In the genomic region with DNA sequence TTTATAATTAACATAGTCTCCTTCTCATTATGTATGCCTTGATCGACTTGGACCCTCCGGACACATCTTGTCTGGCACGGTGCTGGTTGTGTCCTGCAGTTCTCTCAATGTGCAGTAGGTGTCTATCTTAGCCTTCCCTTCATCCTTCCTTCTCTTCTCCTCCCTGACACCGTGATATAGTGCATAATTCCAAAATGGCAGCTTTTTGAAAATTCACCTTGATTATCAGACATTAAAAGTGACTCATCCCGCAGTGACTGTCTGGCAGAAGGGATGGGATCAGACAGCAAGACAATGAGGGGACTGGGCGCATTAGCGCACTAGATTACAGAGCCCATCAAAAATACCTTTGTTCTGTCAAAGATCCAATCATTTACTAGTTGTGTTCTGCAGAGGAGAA, we compare ENCODE assay signal across 8 cellular contexts.
DNase-seq lines count a peak whose midpoint lies in the region; ATAC-seq and TF ChIP-seq lines count a peak whose summit lies in the region.

No MANE protein-coding gene starts in this region.

- H3K4me1 ChIP-seq in DND-41 (ENCODE audit: insufficient read depth, low read length) (no peaks in the 10 kb centered on the region), PC-3 (ENCODE audit: insufficient read depth, low read length) (peaks cover 2% of the 10 kb centered on the region; the same call in 1 of the 2 replicates), neural progenitor cell (peaks cover 20% of the 10 kb centered on the region)

- no peak overlapping the region for H3K27ac Mint-ChIP-seq in neural progenitor cell

- no peak overlapping the region for H2AFZ ChIP-seq in DND-41 (ENCODE audit: low read depth, low read length)
- H2AFZ ChIP-seq in PC-3 (ENCODE audit: low read length): peak overlapping the region; percentile 80
- no peak overlapping the region for H2AFZ ChIP-seq in neural progenitor cell (replicated peaks)

- intact Hi-C loops in PC-3 (cut with micrococcal nuclease): loop anchor here (1.0 kb wide), 1 partner anchor 225 kb away; no protein-coding TSS in a partner anchor

- H3K4me1 Mint-ChIP-seq in neural progenitor cell: peaks cover 3% of the 10 kb centered on the region

- H3K27me3 ChIP-seq in DND-41 (ENCODE audit: insufficient read depth, low read length, poor library complexity) (no peaks in the 10 kb centered on the region), PC-3 (ENCODE audit: low read length) (no peaks in the 10 kb centered on the region), neural progenitor cell (no peaks in the 10 kb centered on the region)

- H3K36me3 Mint-ChIP-seq in neural progenitor cell: no peaks in the 10 kb centered on the region

- H3K4me3 ChIP-seq in DND-41 (ENCODE audit: low read depth in 1 of 2, low read length in 2 of 2) (no peak overlapping the region), PC-3 (ENCODE audit: low read length) (no peak overlapping the region), epithelial cell of proximal tubule (ENCODE audit: low read depth, low read length) (no peak overlapping the region), neural progenitor cell (no peak overlapping the region)

- CTCF ChIA-PET in PC-3 (lab: Charles Lee): interaction anchor here (0.6 kb wide), 1 partner anchor 447 kb away, joined by 3 read pairs; no protein-coding TSS in a partner anchor

- H3K9ac ChIP-seq in DND-41 (ENCODE audit: low read depth, low read length) (no peak overlapping the region), PC-3 (ENCODE audit: low read length) (no peak overlapping the region), neural progenitor cell (no peak overlapping the region)

- H3K27ac ChIP-seq in DND-41 (ENCODE audit: low read length) (no peak overlapping the region), PC-3 (ENCODE audit: low read length) (no peak overlapping the region), neural progenitor cell (no peak overlapping the region)

- TF ChIP-seq CTCF in DND-41 (IDR thresholded peaks at IDR 0.05; ENCODE audit: borderline replicate concordance, extremely low read depth, low read length, poor library complexity, severe bottlenecking) (peak; percentile 66), PC-3 (conservative IDR thresholded peaks at IDR 0.05; ENCODE audit: low read depth, low read length) (peak; percentile 73), epithelial cell of proximal tubule (conservative IDR thresholded peaks at IDR 0.05; ENCODE audit: low read depth, low read length) (peak; percentile 98), neural progenitor cell (IDR thresholded peaks at IDR 0.05) (peak; percentile 70)

- H3K27me3 Mint-ChIP-seq in neural progenitor cell (ENCODE audit: insufficient read depth, low read depth): no peaks in the 10 kb centered on the region

- H3K9me2 ChIP-seq in PC-3 (replicated peaks; ENCODE audit: low read length): no peaks in the 10 kb centered on the region

- DNase-seq in DND-41: no peak
- DNase-seq in PC-3: peak; percentile 62
- no peak for DNase-seq in epithelial cell of proximal tubule (ENCODE audit: low read depth)
- DNase-seq in neural progenitor cell (ENCODE audit: low spot score): peak; percentile 48
- no peak for DNase-seq in cerebellar nuclear complex (lab: John Stamatoyannopoulos, UW)

- ATAC-seq in DND-41 (ENCODE audit: insufficient read depth, low read depth): peak; percentile 68
- ATAC-seq in HG03135 (IDR thresholded peaks at IDR 0.05; ENCODE audit: unreplicated experiment): peak; percentile 49
- peak; percentile 87 for ATAC-seq in PC-3
- no peak for ATAC-seq in GM19455 (IDR thresholded peaks at IDR 0.05; ENCODE audit: unreplicated experiment)
- no peak for ATAC-seq in GM18858 (IDR thresholded peaks at IDR 0.05; ENCODE audit: unreplicated experiment)

- H3K79me2 ChIP-seq in DND-41 (ENCODE audit: insufficient read depth, low read length): no peaks in the 10 kb centered on the region
- H3K79me2 ChIP-seq in PC-3 (ENCODE audit: low read length): no peaks in the 10 kb centered on the region
- H3K79me2 ChIP-seq in neural progenitor cell (ENCODE audit: low read depth): no peaks in the 10 kb centered on the region

- no peaks in the 10 kb centered on the region for H3F3A ChIP-seq in PC-3 (ENCODE audit: low read length, unreplicated experiment)
- H3F3A ChIP-seq in neural progenitor cell (ENCODE audit: low read depth): no peaks in the 10 kb centered on the region

- POLR2A ChIA-PET in PC-3 (lab: Charles Lee; ENCODE audit: unreplicated experiment): no interaction called here

- H3K4me2 ChIP-seq in DND-41 (ENCODE audit: insufficient read depth, low read length) (no peak overlapping the region), PC-3 (ENCODE audit: low read length) (peak overlapping the region; percentile 51; the same call in 1 of the 2 replicates), neural progenitor cell (no peak overlapping the region)

- no peaks in the 10 kb centered on the region for H3K9me3 ChIP-seq in DND-41 (ENCODE audit: insufficient read depth, low read length, severe bottlenecking)
- no peaks in the 10 kb centered on the region for H3K9me3 ChIP-seq in PC-3 (ENCODE audit: low read length)
- H3K9me3 ChIP-seq in neural progenitor cell (ENCODE audit: low read depth): no peaks in the 10 kb centered on the region

- no TSS peak for BruUV-seq in PC-3 (replicated peaks; lab: Mats Ljungman, UMichigan)

- H3K36me3 ChIP-seq in DND-41 (ENCODE audit: insufficient read depth, low read length) (no peaks in the 10 kb centered on the region), PC-3 (ENCODE audit: low read depth, low read length) (no peaks in the 10 kb centered on the region), neural progenitor cell (no peaks in the 10 kb centered on the region)

- no peaks in the 10 kb centered on the region for H3K9me3 Mint-ChIP-seq in neural progenitor cell

- no peak overlapping the region for H3K4me3 Mint-ChIP-seq in neural progenitor cell

- H4K20me1 ChIP-seq in DND-41 (ENCODE audit: insufficient read depth, low read length) (no peaks in the 10 kb centered on the region), PC-3 (ENCODE audit: low read length) (no peaks in the 10 kb centered on the region), neural progenitor cell (ENCODE audit: low read depth) (no peaks in the 10 kb centered on the region)

Comparison
In these comparisons a context has a peak if more than half of its experiments do, and no peak if none do; other contexts are left out.
1. ATAC-seq: peak in DND-41 (single experiment), HG03135 (single experiment) and PC-3 (single experiment); none in GM19455 (single experiment) and GM18858 (single experiment).
2. DNase-seq: peak in PC-3 (single experiment) and neural progenitor cell (single experiment); none in DND-41 (single experiment), epithelial cell of proximal tubule (single experiment) and cerebellar nuclear complex (0 of 2).
3. Peak in every context shown above with its lines, with median percentiles within 50 percentile points of each other: CTCF ChIP-seq.